32 cellular contexts compared by ENCODE assay signal in genomic region chr10:126872135-126872534, GRCh38.
"Had no signal": no experiment of that assay in that cellular context is flagged by ENCODE, and none has a peak within 500 bp of the region (broad histone marks: within the 10 kb centered on the region; RNA-seq: fewer than 3 reads in every experiment).

No MANE protein-coding gene starts in this region.

- H3K27ac Mint-ChIP-seq: activated CD4-positive, alpha-beta memory T cell treated with anti-CD3 and anti-CD28 coated beads, Interleukin-2, amount 10 ng/mL, durations not matched to agents 7 days and 5 days; activated CD4-positive, alpha-beta T cell treated with anti-CD3 and anti-CD28 coated beads for 36 hours; activated CD4-positive, alpha-beta T cell treated with anti-CD3 and anti-CD28 coated beads, Interleukin-2, amount 10 ng/mL, durations not matched to agents 7 days and 5 days; activated naive CD4-positive, alpha-beta T cell treated with anti-CD3 and anti-CD28 coated beads for 36 hours; activated naive CD4-positive, alpha-beta T cell treated with anti-CD3 and anti-CD28 coated beads, Interleukin-2, amount 50 U/mL, for 24 hours; activated naive CD8-positive, alpha-beta T cell treated with anti-CD3 and anti-CD28 coated beads for 36 hours; activated naive CD8-positive, alpha-beta T cell treated with anti-CD3 and anti-CD28 coated beads, Interleukin-2, amount 50 U/mL, for 24 hours; activated T-helper 1 cell treated with anti-CD3 and anti-CD28 coated beads, Interleukin-12 subunit alpha, Interleukin-12 subunit beta, Interleukin-2, Interleukin-4 antibody, amounts not matched to agents 30 ng/mL and 10 ng/mL and 1 ng/mL, durations not matched to agents 14 hours and 24 hours and 36 hours; activated T-helper 2 cell treated with anti-CD3 and anti-CD28 coated beads, Interferon-gamma antibody, Interleukin-2, Interleukin-4, amounts not matched to agents 10 μg/mL and 5 μg/mL and 100 μg/mL, durations not matched to agents 14 hours and 24 hours and 36 hours; T-helper 17 cell; T-helper 2 cell treated with Interferon-gamma antibody and Interleukin-4, amounts not matched to agents 5 μg/mL and 100 μg/mL, for 36 hours had no signal

- H3K4me1 ChIP-seq: adrenal gland, body of pancreas, esophagus squamous epithelium, gastroesophageal sphincter had no signal

- H3K4me1 Mint-ChIP-seq: activated CD4-positive, alpha-beta memory T cell treated with anti-CD3 and anti-CD28 coated beads, Interleukin-2, amount 10 ng/mL, durations not matched to agents 7 days and 5 days; activated CD4-positive, alpha-beta T cell treated with anti-CD3 and anti-CD28 coated beads for 36 hours; activated CD4-positive, alpha-beta T cell treated with anti-CD3 and anti-CD28 coated beads, Interleukin-2, amount 10 ng/mL, durations not matched to agents 7 days and 5 days; activated naive CD4-positive, alpha-beta T cell treated with anti-CD3 and anti-CD28 coated beads, Interleukin-2, amount 50 U/mL, for 24 hours; activated naive CD8-positive, alpha-beta T cell treated with anti-CD3 and anti-CD28 coated beads for 36 hours; activated naive CD8-positive, alpha-beta T cell treated with anti-CD3 and anti-CD28 coated beads, Interleukin-2, amount 50 U/mL, for 24 hours; T-helper 17 cell had no signal

- H3K36me3 ChIP-seq: adrenal gland, esophagus squamous epithelium, gastroesophageal sphincter had no signal

- H3K9me3 Mint-ChIP-seq: activated naive CD4-positive, alpha-beta T cell treated with anti-CD3 and anti-CD28 coated beads for 36 hours; activated naive CD8-positive, alpha-beta T cell treated with anti-CD3 and anti-CD28 coated beads for 36 hours had no signal

- H3K27me3 Mint-ChIP-seq: activated CD4-positive, alpha-beta memory T cell treated with anti-CD3 and anti-CD28 coated beads, Interleukin-2, amount 10 ng/mL, durations not matched to agents 7 days and 5 days; activated CD4-positive, alpha-beta T cell treated with anti-CD3 and anti-CD28 coated beads for 36 hours; activated CD4-positive, alpha-beta T cell treated with anti-CD3 and anti-CD28 coated beads, Interleukin-2, amount 10 ng/mL, durations not matched to agents 7 days and 5 days; activated naive CD4-positive, alpha-beta T cell treated with anti-CD3 and anti-CD28 coated beads, Interleukin-2, amount 50 U/mL, for 24 hours; activated naive CD8-positive, alpha-beta T cell treated with anti-CD3 and anti-CD28 coated beads for 36 hours; activated naive CD8-positive, alpha-beta T cell treated with anti-CD3 and anti-CD28 coated beads, Interleukin-2, amount 50 U/mL, for 24 hours; T-helper 17 cell had no signal

- H3K4me3 Mint-ChIP-seq: activated CD4-positive, alpha-beta memory T cell treated with anti-CD3 and anti-CD28 coated beads, Interleukin-2, amount 10 ng/mL, durations not matched to agents 7 days and 5 days; activated CD4-positive, alpha-beta T cell treated with anti-CD3 and anti-CD28 coated beads for 36 hours; activated CD4-positive, alpha-beta T cell treated with anti-CD3 and anti-CD28 coated beads, Interleukin-2, amount 10 ng/mL, durations not matched to agents 7 days and 5 days; activated naive CD4-positive, alpha-beta T cell treated with anti-CD3 and anti-CD28 coated beads for 36 hours; activated naive CD4-positive, alpha-beta T cell treated with anti-CD3 and anti-CD28 coated beads, Interleukin-2, amount 50 U/mL, for 24 hours; activated naive CD8-positive, alpha-beta T cell treated with anti-CD3 and anti-CD28 coated beads for 36 hours; activated naive CD8-positive, alpha-beta T cell treated with anti-CD3 and anti-CD28 coated beads, Interleukin-2, amount 50 U/mL, for 24 hours; activated T-helper 1 cell treated with anti-CD3 and anti-CD28 coated beads, Interleukin-12 subunit alpha, Interleukin-12 subunit beta, Interleukin-2, Interleukin-4 antibody, amounts not matched to agents 30 ng/mL and 10 ng/mL and 1 ng/mL, durations not matched to agents 14 hours and 24 hours and 36 hours; T-helper 17 cell; T-helper 2 cell treated with Interferon-gamma antibody and Interleukin-4, amounts not matched to agents 5 μg/mL and 100 μg/mL, for 36 hours had no signal

- H3K27ac ChIP-seq: adrenal gland, body of pancreas, epithelial cell of prostate, esophagus squamous epithelium, gastroesophageal sphincter had no signal

- H3K36me3 Mint-ChIP-seq: activated naive CD4-positive, alpha-beta T cell treated with anti-CD3 and anti-CD28 coated beads, Interleukin-2, amount 50 U/mL, for 24 hours; activated naive CD8-positive, alpha-beta T cell treated with anti-CD3 and anti-CD28 coated beads for 36 hours had no signal

- DNase-seq: activated CD4-positive, alpha-beta memory T cell treated with anti-CD3 and anti-CD28 coated beads, Interleukin-2, amount 10 ng/mL, durations not matched to agents 7 days and 5 days; activated CD4-positive, alpha-beta T cell treated with anti-CD3 and anti-CD28 coated beads for 36 hours; activated CD4-positive, alpha-beta T cell treated with anti-CD3 and anti-CD28 coated beads, Interleukin-2, amount 10 ng/mL, durations not matched to agents 7 days and 5 days; activated CD4-positive, alpha-beta T cell treated with anti-CD3 and anti-CD28 coated beads, Interleukin-2, amount 50 U/mL, for 4 hours; activated CD4-positive, CD25-positive, alpha-beta regulatory T cell; activated CD4-positive, CD25-positive, alpha-beta regulatory T cell treated with anti-CD3 and anti-CD28 coated beads, Interleukin-2, amount 50 U/mL, for 72 hours; activated effector memory CD4-positive, alpha-beta T cell treated with anti-CD3 and anti-CD28 coated beads, Interleukin-2, amount 50 U/mL, for 16 hours; activated naive CD4-positive, alpha-beta T cell treated with anti-CD3 and anti-CD28 coated beads for 36 hours; activated naive CD8-positive, alpha-beta T cell treated with anti-CD3 and anti-CD28 coated beads for 36 hours; activated naive CD8-positive, alpha-beta T cell treated with anti-CD3 and anti-CD28 coated beads, Interleukin-2, amount 50 U/mL, for 24 hours; activated T-cell treated with anti-CD3 and anti-CD28 coated beads, Interleukin-2, amount 50 U/mL, for 1 hour; activated T-cell treated with anti-CD3 and anti-CD28 coated beads, Interleukin-2, amount 50 U/mL, for 48 hours; adrenal gland; amygdala; aorta; body of pancreas; caudate nucleus; effector CD8-positive, alpha-beta T cell; esophagus squamous epithelium; foreskin melanocyte; T-helper 1 cell; T-helper 17 cell; T1000 had no signal

- H3K4me3 ChIP-seq: adrenal gland, body of pancreas, esophagus squamous epithelium, gastroesophageal sphincter had no signal

- FAIRE-seq: colon, endometrium, endothelial cell of umbilical vein had no signal

- H3K9me3 ChIP-seq: adrenal gland, esophagus squamous epithelium, gastroesophageal sphincter had no signal

- H3K27me3 ChIP-seq: adrenal gland, body of pancreas had no signal
